Comparison of ENCODE assay signal across 8 cellular contexts in the genomic region with DNA sequence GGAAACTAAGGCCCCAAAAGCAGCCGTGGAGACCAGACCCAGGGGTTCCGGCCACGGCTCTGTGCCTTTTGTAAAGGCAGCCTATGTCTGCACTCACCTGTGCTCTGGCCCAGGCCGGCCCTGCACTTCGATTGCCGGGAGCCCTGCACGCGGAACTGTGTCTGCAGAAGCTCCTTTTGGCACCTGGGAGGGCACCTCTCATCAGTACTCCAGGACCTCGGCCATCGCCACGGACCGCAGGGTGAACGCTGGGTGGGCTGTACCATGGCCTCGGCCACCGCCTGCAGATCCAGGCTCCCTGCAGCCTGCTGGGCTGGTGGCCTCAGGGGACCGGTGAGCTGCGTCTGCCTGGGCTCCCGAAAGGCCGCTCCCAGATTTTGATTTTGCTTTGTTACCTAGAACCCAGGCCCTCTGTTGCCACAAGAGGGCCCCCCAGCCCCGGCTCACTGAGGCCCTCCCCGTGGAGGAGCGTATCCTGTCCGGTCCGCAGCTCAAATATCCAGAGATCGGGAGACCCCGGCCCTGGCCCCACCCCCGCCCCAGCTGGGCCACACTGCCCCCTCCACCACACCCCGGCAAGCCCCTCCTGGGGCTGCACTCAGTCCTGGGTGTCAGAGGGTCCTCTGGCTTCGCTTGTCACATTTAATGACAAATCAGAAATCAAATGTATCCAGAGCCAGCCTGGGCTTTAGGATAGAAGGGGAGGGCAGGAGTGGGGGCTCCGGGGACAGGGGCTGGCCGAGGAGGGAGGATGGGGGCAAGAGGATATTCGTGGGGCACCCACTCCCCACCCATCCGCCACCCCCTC.
DNase-seq lines count a peak whose midpoint lies in the region; ATAC-seq and TF ChIP-seq lines count a peak whose summit lies in the region.

No MANE protein-coding gene starts in this region.

- TF ChIP-seq CTCF in Calu3 (IDR thresholded peaks at IDR 0.05; ENCODE audit: unreplicated experiment) = peak; percentile 63
- TF ChIP-seq CTCF in type B pancreatic cell (conservative IDR thresholded peaks at IDR 0.05) = peak; percentile 88

- H3K4me3 ChIP-seq in trophoblast cell (ENCODE audit: low read depth, low read length) = no peak overlapping the region

- no peaks in the 10 kb centered on the region for H3K79me2 ChIP-seq in trophoblast cell (ENCODE audit: control insufficient read depth, insufficient read depth, low read length, poor library complexity)

- H3K4me3 Mint-ChIP-seq in Calu3 (ENCODE audit: low read depth, unreplicated experiment) (no peak overlapping the region), type B pancreatic cell (no peak overlapping the region)

- no peak overlapping the region for H2BK5ac ChIP-seq in trophoblast cell (ENCODE audit: low read depth, low read length, poor library complexity)

- H3K27ac Mint-ChIP-seq in Calu3 (ENCODE audit: unreplicated experiment) = no peak overlapping the region
- no peak overlapping the region for H3K27ac Mint-ChIP-seq in type B pancreatic cell

- H3K14ac ChIP-seq in trophoblast cell (ENCODE audit: low read length) = peak overlapping the region; percentile 59

- peak; percentile 77 for DNase-seq in Calu3
- DNase-seq in RPMI8226 = peak; percentile 76
- peak; percentile 43 for DNase-seq in activated gamma-delta T cell treated with anti-CD3 and anti-CD28 coated beads, Interleukin-2, amount 50 U/mL, for 16 hours (ENCODE audit: low read depth)
- DNase-seq in glomerular visceral epithelial cell (ENCODE audit: extremely low spot score) = peak; percentile 59
- DNase-seq in trophoblast cell = peak; percentile 33 to 57
- peak; percentile 85 for DNase-seq in type B pancreatic cell (ENCODE audit: extremely low spot score, unreplicated experiment)

- peaks cover 0 to 5% of the 10 kb centered on the region in 2 experiments for H3K4me1 ChIP-seq in trophoblast cell (ENCODE audit: control insufficient read depth in 1 of 2, insufficient read depth in 2 of 2, low read length in 2 of 2)

- H4K91ac ChIP-seq in trophoblast cell (ENCODE audit: low read depth, low read length) = peak overlapping the region; percentile 39

- intact Hi-C loops in Calu3 (cut with micrococcal nuclease; ENCODE audit: unreplicated experiment) = loop anchor here (5.0 kb wide), 2 partner anchors 224 to 239 kb away; no protein-coding TSS in a partner anchor

- H2AK5ac ChIP-seq in trophoblast cell (ENCODE audit: low read length) = peak overlapping the region; percentile 61

- H3K9ac ChIP-seq in trophoblast cell (ENCODE audit: low read length) = no peak overlapping the region

- no peak overlapping the region for H4K8ac ChIP-seq in trophoblast cell (ENCODE audit: low read depth, low read length)

- peak overlapping the region; percentile 70 for H2BK12ac ChIP-seq in trophoblast cell (ENCODE audit: low read length)

- H3K27ac ChIP-seq in KOPT-K1 (ENCODE audit: low read depth, low read length, poor library complexity, severe bottlenecking) (peak overlapping the region; percentile 83), trophoblast cell (ENCODE audit: low read depth, low read length) (no peak overlapping the region)

- ATAC-seq in GM19324 (IDR thresholded peaks at IDR 0.05; ENCODE audit: low FRiP score, unreplicated experiment) = no peak

- H3K4me1 Mint-ChIP-seq in Calu3 (ENCODE audit: low read depth, unreplicated experiment) = no peaks in the 10 kb centered on the region
- H3K4me1 Mint-ChIP-seq in type B pancreatic cell (ENCODE audit: unreplicated experiment) = no peaks in the 10 kb centered on the region

- no TSS peak for BruUV-seq in Calu3 (replicated peaks; lab: Mats Ljungman, UMichigan)

- H3K9me3 Mint-ChIP-seq in Calu3 (ENCODE audit: low read depth, unreplicated experiment) (no peaks in the 10 kb centered on the region), type B pancreatic cell (peaks cover 7% of the 10 kb centered on the region)

- no peak overlapping the region for H3K4ac ChIP-seq in trophoblast cell (ENCODE audit: low read depth, low read length)

- no peaks in the 10 kb centered on the region for H3K27me3 ChIP-seq in trophoblast cell (ENCODE audit: insufficient read depth, low read length)

- H3K4me2 ChIP-seq in trophoblast cell (ENCODE audit: low read length) = peak overlapping the region; percentile 34

- H3K27me3 Mint-ChIP-seq in Calu3 (ENCODE audit: unreplicated experiment) (no peaks in the 10 kb centered on the region), type B pancreatic cell (peaks cover 18% of the 10 kb centered on the region)

- H4K12ac ChIP-seq in trophoblast cell (ENCODE audit: low read depth, low read length) = peak overlapping the region; percentile 89

- CTCF ChIA-PET in Calu3 (lab: Charles Lee) = interaction anchor here (0.8 to 1.3 kb wide), 10 partner anchors 14 to 299 kb away, joined by 3 to 10 read pairs (median 4); partner anchors contain the start of genes NDUFV3 and PDE9A

- H3K18ac ChIP-seq in trophoblast cell (ENCODE audit: low read length) = no peak overlapping the region

- H3K36me3 Mint-ChIP-seq in Calu3 (ENCODE audit: insufficient read depth, unreplicated experiment) (no peaks in the 10 kb centered on the region), type B pancreatic cell (no peaks in the 10 kb centered on the region)

- H3K36me3 ChIP-seq in KOPT-K1 (ENCODE audit: insufficient read depth, low read length) = no peaks in the 10 kb centered on the region
- peaks cover 0 to 2% of the 10 kb centered on the region in 2 experiments for H3K36me3 ChIP-seq in trophoblast cell (ENCODE audit: control insufficient read depth in 1 of 2, insufficient read depth in 2 of 2, low read length in 2 of 2)

- no CpG with 5 or more reads among the region's 33 CpGs for WGBS in trophoblast cell (ENCODE audit: extremely low coverage, insufficient coverage, insufficient read length)

- no peak overlapping the region for H2BK120ac ChIP-seq in trophoblast cell (ENCODE audit: insufficient read depth, low read length, poor library complexity)

- H3K9me3 ChIP-seq in KOPT-K1 (ENCODE audit: insufficient read depth, low read length, poor library complexity, severe bottlenecking) (no peaks in the 10 kb centered on the region), trophoblast cell (ENCODE audit: insufficient read depth, low read depth, low read length) (peaks cover 8% of the 10 kb centered on the region)

- H2AFZ ChIP-seq in trophoblast cell (ENCODE audit: insufficient read depth, low read length, poor library complexity) = peak overlapping the region; percentile 62

- peaks cover 2% of the 10 kb centered on the region for H3K79me1 ChIP-seq in trophoblast cell (ENCODE audit: low read length)

- no peak overlapping the region for H3K23ac ChIP-seq in trophoblast cell (ENCODE audit: low read length)
